ENCODE assay signal across 8 cellular contexts in genomic region chr4:147707892-147708672, GRCh38. TPM values are rescaled to one million over a fixed set of nuclear protein-coding genes. Genes with fewer than 3 reads are reported as not detected.
DNase-seq lines count a peak whose midpoint lies in the region; ATAC-seq, FAIRE-seq and TF ChIP-seq lines count a peak whose summit lies in the region.

No MANE protein-coding gene starts in this region.

- H3K9me3 ChIP-seq in A549 (no peaks in the 10 kb centered on the region), Panc1 (ENCODE audit: control insufficient read depth, insufficient read depth, low read depth, low read length) (no peaks in the 10 kb centered on the region), heart right ventricle (no peaks in the 10 kb centered on the region)

- FAIRE-seq in A549 (lab: Jason Lieb, UNC): no peak

- no peaks in the 10 kb centered on the region for H3K36me3 ChIP-seq in Panc1 (ENCODE audit: control insufficient read depth, insufficient read depth, low read length)
- no peaks in the 10 kb centered on the region for H3K36me3 ChIP-seq in heart right ventricle

- no peaks in the 10 kb centered on the region for H3K27me3 ChIP-seq in Panc1 (ENCODE audit: control insufficient read depth, insufficient read depth, low read length)
- H3K27me3 ChIP-seq in heart right ventricle: no peaks in the 10 kb centered on the region

- H3K27ac ChIP-seq in A549 (no peak overlapping the region), Panc1 (ENCODE audit: low read length) (no peak overlapping the region), heart right ventricle (no peak overlapping the region)

- no peak overlapping the region for H3K4me3 Mint-ChIP-seq in activated naive CD8-positive, alpha-beta T cell treated with anti-CD3 and anti-CD28 coated beads for 36 hours

- no TSS peak for BruUV-seq in Panc1 (replicated peaks; lab: Mats Ljungman, UMichigan)

- no peak for TF ChIP-seq POLR2A in A549 (IDR thresholded peaks at IDR 0.05; ENCODE audit: low read length)

- peak; percentile 81 for TF ChIP-seq CTCF in A549 (IDR thresholded peaks at IDR 0.05)
- peak; percentile 84 for TF ChIP-seq CTCF in GM12873 (IDR thresholded peaks at IDR 0.05; ENCODE audit: insufficient read depth, low read depth, low read length, missing control alignments)
- TF ChIP-seq CTCF in Panc1 (IDR thresholded peaks at IDR 0.05): peak; percentile 78
- peak; percentile 80 to 90 (median 86) for TF ChIP-seq CTCF in heart right ventricle (IDR thresholded peaks at IDR 0.05)

- no peaks in the 10 kb centered on the region for H3K9me3 Mint-ChIP-seq in activated naive CD8-positive, alpha-beta T cell treated with anti-CD3 and anti-CD28 coated beads for 36 hours

- in situ Hi-C loops in Panc1 (cut with HindIII; ENCODE audit: low pct_unique_long_range_greater_than_20kb, low sequenced_read_pairs): no loop called here

- 27% methylated on average over 7 of the region's 7 CpGs for WGBS in A549 (ENCODE audit: missing lambda C conversion rate)
- 31 to 32% methylated on average over 7 of the region's 7 CpGs for WGBS in heart right ventricle, 2 donors

- H3K27ac Mint-ChIP-seq in activated naive CD8-positive, alpha-beta T cell treated with anti-CD3 and anti-CD28 coated beads for 36 hours: no peak overlapping the region

- peak; percentile 76 to 86 for ATAC-seq in A549
- ATAC-seq in HG02970 (IDR thresholded peaks at IDR 0.05; ENCODE audit: low FRiP score, unreplicated experiment): peak; percentile 52
- ATAC-seq in Panc1: peak; percentile 81
- peak; percentile 54 to 75 (median 64) for ATAC-seq in heart right ventricle
- ATAC-seq in sciatic nerve: peak; percentile 80
- ATAC-seq in HG03025 (IDR thresholded peaks at IDR 0.05; ENCODE audit: low FRiP score, unreplicated experiment): no peak

- no peaks in the 10 kb centered on the region; the same call in 2 of the 3 replicates for H3K4me1 ChIP-seq in A549
- H3K4me1 ChIP-seq in Panc1 (ENCODE audit: control insufficient read depth, insufficient read depth, low read length): no peaks in the 10 kb centered on the region
- peaks cover 0 to 8% (median 0%) of the 10 kb centered on the region in 9 donors for H3K4me1 ChIP-seq in heart right ventricle

- H3K36me3 Mint-ChIP-seq in activated naive CD8-positive, alpha-beta T cell treated with anti-CD3 and anti-CD28 coated beads for 36 hours: no peaks in the 10 kb centered on the region

- H3K4me3 ChIP-seq in A549 (no peak overlapping the region), Panc1 (ENCODE audit: low read depth in 2 of 2, low read length in 2 of 2) (no peak overlapping the region), heart right ventricle (peak overlapping the region in 2 of 10 donors; percentile 16 to 25)

- TF ChIP-seq EP300 in A549 (IDR thresholded peaks at IDR 0.05): no peak

- H3K4me1 Mint-ChIP-seq in activated naive CD8-positive, alpha-beta T cell treated with anti-CD3 and anti-CD28 coated beads for 36 hours: no peaks in the 10 kb centered on the region

- no peaks in the 10 kb centered on the region for H3K27me3 Mint-ChIP-seq in activated naive CD8-positive, alpha-beta T cell treated with anti-CD3 and anti-CD28 coated beads for 36 hours

- no peak overlapping the region for H3K4me2 ChIP-seq in A549

- peak in 1 of 2 experiments; percentile 57 for DNase-seq in A549 (ENCODE audit: low read depth in 1 of 2, low spot score in 1 of 2)
- DNase-seq in Panc1 (ENCODE audit: low read depth, low spot score): peak; percentile 52
- DNase-seq in activated naive CD8-positive, alpha-beta T cell treated with anti-CD3 and anti-CD28 coated beads for 36 hours: peak; percentile 29
- DNase-seq in heart right ventricle: peak in 1 of 2 donors; percentile 43
- DNase-seq in sciatic nerve (ENCODE audit: low spot score): peak; percentile 71

- TF ChIP-seq RAD21 in A549 (conservative IDR thresholded peaks at IDR 0.05 in 1 of 2, IDR thresholded peaks at IDR 0.05 in 1 of 2): peak; percentile 76 to 77

- intact Hi-C loops in Panc1 (cut with micrococcal nuclease; ENCODE audit: unreplicated experiment): loop anchor here (1.0 kb wide), 1 partner anchor 158 kb away; no protein-coding TSS in a partner anchor
- intact Hi-C loops in heart right ventricle (cut with DNase I): loop anchor here (1.0 to 5.0 kb wide), 5 partner anchors 23 to 159 kb away; no protein-coding TSS in a partner anchor
- intact Hi-C loops in sciatic nerve (cut with DNase I): loop anchor here (5.0 kb wide), 1 partner anchor 159 kb away; no protein-coding TSS in a partner anchor

- CTCF ChIA-PET in A549 (lab: Yijun Ruan, JAX): interaction anchor here (0.7 to 4.5 kb wide), 15 partner anchors 10 to 478 kb away, joined by 3 to 71 read pairs (median 3); no protein-coding TSS in a partner anchor
- CTCF ChIA-PET in Panc1 (lab: Charles Lee): interaction anchor here (1.4 kb wide), 1 partner anchor 159 kb away, joined by 4 read pairs; no protein-coding TSS in a partner anchor

- POLR2A ChIA-PET in A549 (lab: Yijun Ruan, JAX): no interaction called here
- POLR2A ChIA-PET in Panc1 (lab: Charles Lee): no interaction called here

TF ChIP-seq in A549, 52 proteins besides CTCF, POLR2A, EP300 and RAD21:
- 0 out of 2 replicates have a peak, but pooled peaks have one; percentile 30 for TF ChIP-seq NFE2L2 (conservative IDR thresholded peaks at IDR 0.05; ENCODE audit: low read length)
- peak; percentile 86 for TF ChIP-seq SMC3 (IDR thresholded peaks at IDR 0.05)
- no peak for TF ChIP-seq KDM5A (IDR thresholded peaks at IDR 0.05)
- TF ChIP-seq MAZ (IDR thresholded peaks at IDR 0.05; ENCODE audit: borderline replicate concordance, low read depth, low read length): no peak

RNA-seq across cellular contexts. Expression of gene ARHGAP10, which starts 23.8 kb away (rescaled TPM):
- 6.0 and 7.2 TPM in 2 replicates for polyA plus RNA-seq in A549 (2011; rRNA removed)
- polyA plus RNA-seq in A549 (2012; cell fraction: cytosol; rRNA removed): 6.1 TPM in 2 replicates
- polyA plus RNA-seq in A549 (2012; cell fraction: nucleus; rRNA removed): 7.2 and 10.1 TPM in 2 replicates
- 7.0 to 8.1 TPM (median 7.5 TPM) in 3 replicates for polyA plus RNA-seq in A549 (2017; fragmentation: RNase III; extraction: RNeasy Plus Mini Kit Qiagen cat#74134 plus additional on column Dnase treatment)
- 7.3 and 8.7 TPM in 2 replicates for polyA minus RNA-seq in A549 (2011; rRNA and poly(A)+ RNA removed)
- total RNA-seq in Panc1 (2021; ENCODE audit: unreplicated experiment): 11.7 TPM
- 6.9 TPM for polyA plus RNA-seq in Panc1 (2012; ENCODE audit: insufficient read length)
- total RNA-seq in activated naive CD8-positive, alpha-beta T cell treated with anti-CD3 and anti-CD28 coated beads for 36 hours: 1 to 10 TPM; 5.8 to 6.1 TPM
- 10 to 100 TPM; 33.9 to 71.1 (median 60.7) TPM for total RNA-seq in heart right ventricle
- 10 to 100 TPM; 39.0 to 63.0 TPM for polyA plus RNA-seq in heart right ventricle
- 89.2 TPM for total RNA-seq in sciatic nerve

RNA-seq across cellular contexts. Expression of gene PRMT9, which starts 24.1 kb away (rescaled TPM):
- polyA plus RNA-seq in A549 (2011; rRNA removed) (6.1 and 6.3 TPM in 2 replicates), A549 (2017; fragmentation: RNase III; extraction: RNeasy Plus Mini Kit Qiagen cat#74134 plus additional on column Dnase treatment) (2.8 to 3.0 TPM (median 3.0 TPM) in 3 replicates), heart right ventricle (1 to 10 TPM; 3.0 to 3.9 TPM)
- 1.0 and 1.2 TPM in 2 replicates for polyA plus RNA-seq in A549 (2012; cell fraction: cytosol; rRNA removed)
- polyA plus RNA-seq in A549 (2012; cell fraction: nucleus; rRNA removed): 1.7 and 2.3 TPM in 2 replicates
- polyA minus RNA-seq in A549 (2011; rRNA and poly(A)+ RNA removed): 2.8 TPM in 2 replicates
- total RNA-seq in Panc1 (2021; ENCODE audit: unreplicated experiment) (4.4 TPM), heart right ventricle (1 to 10 TPM; 5.1 to 7.3 (median 6.6) TPM), sciatic nerve (12.9 TPM)
- polyA plus RNA-seq in Panc1 (2012; ENCODE audit: insufficient read length): 2.3 TPM
- 1 to 10 TPM; 6.8 to 7.1 TPM for total RNA-seq in activated naive CD8-positive, alpha-beta T cell treated with anti-CD3 and anti-CD28 coated beads for 36 hours
